In the genomic region with DNA sequence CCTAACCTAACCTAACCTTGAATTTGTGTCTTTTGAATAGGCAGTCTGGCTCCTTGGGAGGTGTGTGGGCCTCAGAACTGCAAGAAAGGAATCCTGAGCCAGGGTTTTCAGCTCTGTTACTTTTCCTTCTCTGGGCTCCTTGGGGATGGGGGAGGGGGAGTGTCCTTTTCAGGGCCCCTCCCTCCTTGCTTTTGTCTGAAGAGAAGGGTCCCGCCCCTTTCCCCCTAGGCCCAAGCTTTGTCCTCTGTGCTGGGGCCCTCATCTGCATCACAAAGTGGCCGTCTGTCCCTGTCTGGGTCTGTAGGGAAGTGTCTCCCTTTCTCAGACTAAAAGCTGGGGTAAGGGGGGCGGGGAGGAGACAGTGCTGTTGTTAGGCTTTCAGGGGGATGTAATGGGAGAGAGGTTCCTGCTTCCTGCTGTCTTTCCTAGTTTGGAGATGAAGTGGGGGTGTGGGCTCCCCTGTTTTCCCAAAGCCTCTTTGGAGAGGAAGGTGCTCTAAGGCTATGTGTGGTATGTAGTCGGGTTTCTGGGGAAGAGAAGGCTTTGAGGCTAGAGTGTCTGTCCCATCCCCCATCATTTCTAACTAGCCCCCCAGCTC, we compare ENCODE assay signal across 10 cellular contexts. TPM values are rescaled to one million over a fixed set of nuclear protein-coding genes. Genes with fewer than 3 reads are reported as not detected.
DNase-seq lines count a peak whose midpoint lies in the region; ATAC-seq and TF ChIP-seq lines count a peak whose summit lies in the region.
"Had no signal": no experiment of that assay in that cellular context is flagged by ENCODE, and none has a peak within 500 bp of the region (broad histone marks: within the 10 kb centered on the region; RNA-seq: fewer than 3 reads in every experiment).

No MANE protein-coding gene starts in this region.

- CTCF ChIA-PET in A673 (lab: Charles Lee): no interaction called here

- POLR2A ChIA-PET in A673 (lab: Charles Lee; ENCODE audit: low non-redundant PET): interaction anchor here (0.7 kb wide), 1 partner anchor 98 kb away, joined by 3 read pairs; no protein-coding TSS in a partner anchor

- DNase-seq in A673 (ENCODE audit: low spot score) (peak; percentile 58), H7 (peak; percentile 94), UCSD-AML1 (lab: John Stamatoyannopoulos, UW; ENCODE audit: unreplicated experiment) (peak; percentile 26), medulla oblongata (ENCODE audit: extremely low spot score) (peak; percentile 50), dorsolateral prefrontal cortex (no peak), amniotic stem cell (lab: John Stamatoyannopoulos, UW) (no peak), colonic mucosa (no peak)
- DNase-seq: activated CD8-positive, alpha-beta memory T cell treated with anti-CD3 and anti-CD28 coated beads, Interleukin-2, amount 10 ng/mL, durations not matched to agents 7 days and 5 days; DMS79 had no signal

- TF ChIP-seq CTCF in A673 (conservative IDR thresholded peaks at IDR 0.05; ENCODE audit: low read depth, low read length) (no peak), dorsolateral prefrontal cortex (IDR thresholded peaks at IDR 0.05 in 54 of 56, conservative IDR thresholded peaks at IDR 0.05 in 2 of 56; ENCODE audit: low read depth in 1 of 56, partially characterized antibody in 56 of 56) (no peak), colonic mucosa (IDR thresholded peaks at IDR 0.05) (no peak)

- peak overlapping the region in 1 of 2 donors; percentile 8 for H3K9ac ChIP-seq in colonic mucosa (ENCODE audit: low read depth in 2 of 2, low read length in 2 of 2)

- H3K36me3 ChIP-seq in A673 (ENCODE audit: insufficient read depth, low read length, poor library complexity, severe bottlenecking) (peaks cover 13% of the 10 kb centered on the region), H7 (replicated peaks; ENCODE audit: control insufficient read depth, insufficient read depth, low read length) (peaks cover 8% of the 10 kb centered on the region), colonic mucosa (no peaks in the 10 kb centered on the region)

- BruUV-seq in A673 (replicated peaks; lab: Mats Ljungman, UMichigan): no TSS peak

- no peaks in the 10 kb centered on the region for H3K9me3 ChIP-seq in A673 (ENCODE audit: low read depth, low read length, poor library complexity, severe bottlenecking)
- H3K9me3 ChIP-seq in colonic mucosa: no peaks in the 10 kb centered on the region

- H3K4me3 ChIP-seq in A673 (ENCODE audit: low read depth, low read length, poor library complexity, severe bottlenecking): peak overlapping the region; percentile 7
- H3K4me3 ChIP-seq in H7 (ENCODE audit: insufficient read depth, low read depth, low read length): peak overlapping the region; percentile 35
- peak overlapping the region in 4 of 59 donors; percentile 5 to 16 (median 10) for H3K4me3 ChIP-seq in dorsolateral prefrontal cortex
- no peak overlapping the region for H3K4me3 ChIP-seq in colonic mucosa

- peaks cover 22% of the 10 kb centered on the region for H3K4me1 ChIP-seq in A673 (ENCODE audit: insufficient read depth, low read length, poor library complexity, severe bottlenecking)
- peaks cover 3% of the 10 kb centered on the region for H3K4me1 ChIP-seq in colonic mucosa

- H3K27me3 ChIP-seq in A673 (replicated peaks; ENCODE audit: insufficient read depth, low read depth, low read length, poor library complexity) (no peaks in the 10 kb centered on the region), H7 (ENCODE audit: control insufficient read depth, insufficient read depth, low read length) (no peaks in the 10 kb centered on the region; the same call in 1 of the 2 replicates), dorsolateral prefrontal cortex (no peaks in the 10 kb centered on the region), colonic mucosa (no peaks in the 10 kb centered on the region)

- no peak for ATAC-seq in GM19463 (IDR thresholded peaks at IDR 0.05; ENCODE audit: unreplicated experiment)
- ATAC-seq: activated CD8-positive, alpha-beta memory T cell treated with anti-CD3 and anti-CD28 coated beads, Interleukin-2, amount 10 ng/mL, durations not matched to agents 7 days and 5 days had no signal

- intact Hi-C loops in A673 (cut with micrococcal nuclease; ENCODE audit: unreplicated experiment) (no loop called here), dorsolateral prefrontal cortex (cut with DNase I) (loop anchor here in 1 of 2 donors (10.0 kb wide), 1 partner anchor 199 kb away; a partner anchor contains a TSS), colonic mucosa (cut with DNase I) (no loop called here)

- H3K27ac ChIP-seq in A673 (ENCODE audit: low read depth, low read length, poor library complexity, severe bottlenecking): peak overlapping the region; percentile 59
- peak overlapping the region in 29 of 59 donors; percentile 4 to 66 (median 33) for H3K27ac ChIP-seq in dorsolateral prefrontal cortex
- H3K27ac ChIP-seq in colonic mucosa: no peak overlapping the region

RNA-seq across cellular contexts. Expression of a gene that starts 3.1 kb away (rescaled TPM):
- total RNA-seq in A673 (2021) (58.7 and 60.3 TPM in 2 replicates), dorsolateral prefrontal cortex (10 to 100 TPM; 37.9 to 56.3 (median 44.8) TPM), colonic mucosa (10 to 100 TPM; 24.2 to 27.7 TPM)
- 64.6 and 76.1 TPM in 2 replicates for total RNA-seq in H7 (2014; rRNA removed; shearing (Covaris generic))

RNA-seq across cellular contexts. Expression of a gene that starts 44.8 kb away (rescaled TPM):
- total RNA-seq in A673 (2021) (44.2 and 46.8 TPM in 2 replicates), dorsolateral prefrontal cortex (10 to 100 TPM; 29.2 to 63.9 (median 43.8) TPM), colonic mucosa (10 to 100 TPM; 16.7 to 21.4 TPM)
- 28.5 and 35.3 TPM in 2 replicates for total RNA-seq in H7 (2014; rRNA removed; shearing (Covaris generic))

Comparison
In these comparisons a context has a peak if more than half of its experiments do, and no peak if none do; other contexts are left out.
1. DNase-seq: peak in A673 (single experiment), H7 (single experiment), UCSD-AML1 (single experiment) and medulla oblongata (single experiment); none in dorsolateral prefrontal cortex (0 of 10), amniotic stem cell (single experiment) and colonic mucosa (single experiment).